9 cellular contexts compared by ENCODE assay signal in the genomic region with DNA sequence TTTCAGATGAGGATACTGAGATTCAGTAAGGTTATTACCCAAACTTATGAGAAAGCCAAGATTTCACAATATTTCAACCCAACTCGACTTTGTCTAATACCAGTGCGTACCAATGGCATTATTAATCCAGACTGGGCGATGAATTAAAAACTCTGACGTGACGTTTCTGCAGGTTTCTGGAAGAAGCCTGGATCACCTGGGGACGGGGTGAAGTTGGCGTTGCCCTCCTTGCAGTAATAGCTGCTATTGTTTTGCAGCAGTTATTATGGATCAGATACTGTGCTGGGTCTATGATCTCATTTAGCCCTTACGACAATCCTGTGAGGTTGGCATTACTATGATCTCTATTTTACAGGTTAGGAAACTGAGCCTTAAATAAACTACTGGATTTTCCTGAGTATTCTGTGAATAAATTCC. TPM values are rescaled to one million over a fixed set of nuclear protein-coding genes. Genes with fewer than 3 reads are reported as not detected.
DNase-seq lines count a peak whose midpoint lies in the region; ATAC-seq and TF ChIP-seq lines count a peak whose summit lies in the region.
"Had no signal": no experiment of that assay in that cellular context is flagged by ENCODE, and none has a peak within 500 bp of the region (broad histone marks: within the 10 kb centered on the region; RNA-seq: fewer than 3 reads in every experiment).

No MANE protein-coding gene starts in this region.

- H3K27ac ChIP-seq in HCT116 (ENCODE audit: low read depth, low read length) (peak overlapping the region; percentile 96), osteoblast (ENCODE audit: low read depth, low read length) (peak overlapping the region; percentile 95)

- TSS peak; percentile 88 for BruUV-seq in HCT116 (replicated peaks; lab: Mats Ljungman, UMichigan)

- H3K27me3 ChIP-seq in HCT116 (ENCODE audit: insufficient read depth, low read length) (no peaks in the 10 kb centered on the region), osteoblast (ENCODE audit: insufficient read depth, low read length) (no peaks in the 10 kb centered on the region)

- POLR2A ChIA-PET in HCT116 (lab: Charles Lee) = no interaction called here

- H4K20me1 ChIP-seq in HCT116 (ENCODE audit: insufficient read depth) (peaks cover 6% of the 10 kb centered on the region; the same call in 1 of the 2 replicates), osteoblast (ENCODE audit: insufficient read depth, low read length) (peaks cover 20% of the 10 kb centered on the region)

- H3K9ac ChIP-seq in HCT116 (ENCODE audit: low read length) = peak overlapping the region; percentile 84

- TF ChIP-seq CTCF in HCT116 (IDR thresholded peaks at IDR 0.05 in 2 of 3, conservative IDR thresholded peaks at IDR 0.05 in 1 of 3; ENCODE audit: borderline replicate concordance in 1 of 3, insufficient read depth in 1 of 3, low read depth in 2 of 3, low read length in 2 of 3) = no peak
- no peak for TF ChIP-seq CTCF in fibroblast of the aortic adventitia (IDR thresholded peaks at IDR 0.05; ENCODE audit: insufficient read depth, low read length)
- TF ChIP-seq CTCF in osteoblast (IDR thresholded peaks at IDR 0.05; ENCODE audit: extremely low read depth, low read depth, low read length) = no peak

- H3K9me3 ChIP-seq in HCT116 (ENCODE audit: control insufficient read depth in 1 of 2, insufficient read depth in 1 of 2, low read depth in 1 of 2, low read length in 2 of 2) = no peaks in the 10 kb centered on the region
- no peaks in the 10 kb centered on the region for H3K9me3 ChIP-seq in osteoblast (ENCODE audit: low read depth, low read length)

- peak overlapping the region; percentile 86 for H3K4me2 ChIP-seq in HCT116 (ENCODE audit: low read length)
- H3K4me2 ChIP-seq in osteoblast (ENCODE audit: insufficient read depth, low read length) = peak overlapping the region; percentile 98

- ATAC-seq in HCT116 = peak; percentile 43
- peak; percentile 51 for ATAC-seq in SK-N-SH treated with all-trans-retinoic acid at 6 μM for 48 hours
- ATAC-seq in HG03196 (IDR thresholded peaks at IDR 0.05; ENCODE audit: unreplicated experiment) = no peak
- no peak for ATAC-seq in GM21717 (IDR thresholded peaks at IDR 0.05; ENCODE audit: unreplicated experiment)

- intact Hi-C loops in HCT116 (cut with micrococcal nuclease) = no loop called here

- H3K4me1 ChIP-seq in HCT116 (ENCODE audit: control insufficient read depth in 1 of 2, insufficient read depth in 2 of 2, low read length in 2 of 2) = peaks cover 8 to 19% of the 10 kb centered on the region in 2 experiments; a peak in 3 of 4 replicates
- H3K4me1 ChIP-seq in osteoblast (ENCODE audit: insufficient read depth, low read length) = peaks cover 28% of the 10 kb centered on the region

- no peak for TF ChIP-seq RAD21 in HCT116 (IDR thresholded peaks at IDR 0.05; ENCODE audit: low read depth)

- H2AFZ ChIP-seq in HCT116 (ENCODE audit: low read depth, low read length, poor library complexity, severe bottlenecking) = peak overlapping the region; percentile 69
- peak overlapping the region; percentile 99 for H2AFZ ChIP-seq in osteoblast (ENCODE audit: low read length)

- RAD21 ChIA-PET in HCT116 (lab: Charles Lee; ENCODE audit: low non-redundant PET in 1 of 2, low total read pairs in 2 of 2, uncharacterized antibody in 2 of 2, unreplicated experiment in 2 of 2) = no interaction called here

- peak; percentile 51 for DNase-seq in ELR (ENCODE audit: low read depth)
- no peak for DNase-seq in HCT116 (ENCODE audit: low read depth, low spot score)
- DNase-seq in fibroblast of the aortic adventitia (ENCODE audit: low read depth) = no peak
- DNase-seq in osteoblast (ENCODE audit: insufficient read length, low spot score, missing footprints) = peak; percentile 62
- DNase-seq in NK-92 (lab: John Stamatoyannopoulos, UW; ENCODE audit: unreplicated experiment) = no peak

- peaks cover 3 to 7% of the 10 kb centered on the region in 2 experiments; a peak in 3 of 4 replicates for H3K36me3 ChIP-seq in HCT116 (ENCODE audit: control insufficient read depth in 1 of 2, insufficient read depth in 2 of 2, low read length in 2 of 2)
- no peaks in the 10 kb centered on the region for H3K36me3 ChIP-seq in osteoblast (ENCODE audit: insufficient read depth, low read length)

- H3K79me2 ChIP-seq in HCT116 (ENCODE audit: insufficient read depth, low read length) (peaks cover 36% of the 10 kb centered on the region), osteoblast (ENCODE audit: insufficient read depth, low read length) (peaks cover 38% of the 10 kb centered on the region)

- no peak for TF ChIP-seq POLR2A in HCT116 (IDR thresholded peaks at IDR 0.05; ENCODE audit: borderline replicate concordance, extremely low read depth, insufficient read depth, insufficient read length)

- CTCF ChIA-PET in HCT116 (lab: Charles Lee) = no interaction called here

- no peaks in the 10 kb centered on the region for H3K9me2 ChIP-seq in HCT116 (ENCODE audit: insufficient read depth)

- H3K4me3 ChIP-seq in HCT116 (replicated peaks in 1 of 2; ENCODE audit: low read depth in 1 of 2, low read length in 2 of 2) (peak overlapping the region; percentile 55 to 64), fibroblast of the aortic adventitia (ENCODE audit: low read depth, low read length) (peak overlapping the region; percentile 96), osteoblast (ENCODE audit: insufficient read depth, low read length) (peak overlapping the region; percentile 98)

TF ChIP-seq in HCT116, 20 proteins besides CTCF, POLR2A, EP300 and RAD21:
- no peak for TF ChIP-seq CEBPB (IDR thresholded peaks at IDR 0.05; ENCODE audit: low read depth)
- TF ChIP-seq ZNF274 (IDR thresholded peaks at IDR 0.05; ENCODE audit: low read depth, low read length) = no peak
- peak; percentile 20; the same call in 1 of the 2 replicates for TF ChIP-seq SP1 (IDR thresholded peaks at IDR 0.05; ENCODE audit: low read depth)
- no peak for TF ChIP-seq FOSL1 (IDR thresholded peaks at IDR 0.05; ENCODE audit: low read depth)
- no peak for TF ChIP-seq CBX3 (IDR thresholded peaks at IDR 0.05; ENCODE audit: low read depth)
- 0 out of 2 replicates have a peak, but pooled peaks have one; percentile 9 for TF ChIP-seq SIN3A (IDR thresholded peaks at IDR 0.05; ENCODE audit: low read depth)
- TF ChIP-seq, protein P1, sequence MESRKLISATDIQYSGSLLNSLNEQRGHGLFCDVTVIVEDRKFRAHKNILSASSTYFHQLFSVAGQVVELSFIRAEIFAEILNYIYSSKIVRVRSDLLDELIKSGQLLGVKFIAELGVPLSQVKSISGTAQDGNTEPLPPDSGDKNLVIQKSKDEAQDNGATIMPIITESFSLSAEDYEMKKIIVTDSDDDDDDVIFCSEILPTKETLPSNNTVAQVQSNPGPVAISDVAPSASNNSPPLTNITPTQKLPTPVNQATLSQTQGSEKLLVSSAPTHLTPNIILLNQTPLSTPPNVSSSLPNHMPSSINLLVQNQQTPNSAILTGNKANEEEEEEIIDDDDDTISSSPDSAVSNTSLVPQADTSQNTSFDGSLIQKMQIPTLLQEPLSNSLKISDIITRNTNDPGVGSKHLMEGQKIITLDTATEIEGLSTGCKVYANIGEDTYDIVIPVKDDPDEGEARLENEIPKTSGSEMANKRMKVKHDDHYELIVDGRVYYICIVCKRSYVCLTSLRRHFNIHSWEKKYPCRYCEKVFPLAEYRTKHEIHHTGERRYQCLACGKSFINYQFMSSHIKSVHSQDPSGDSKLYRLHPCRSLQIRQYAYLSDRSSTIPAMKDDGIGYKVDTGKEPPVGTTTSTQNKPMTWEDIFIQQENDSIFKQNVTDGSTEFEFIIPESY (IDR thresholded peaks at IDR 0.05; ENCODE audit: extremely low read depth, insufficient replicate concordance, low read length) = no peak

TF ChIP-seq in SK-N-SH treated with all-trans-retinoic acid at 6 μM for 48 hours, 23 proteins besides CTCF, POLR2A, EP300 and RAD21 (continues in another document):
- TF ChIP-seq ZNF8 (CRISPR knock-in tag; IDR thresholded peaks at IDR 0.05) (no peak), ZFP3 (CRISPR knock-in tag; IDR thresholded peaks at IDR 0.05) (no peak), ZC3H10 (CRISPR knock-in tag; IDR thresholded peaks at IDR 0.05) (no peak), SNAI2 (CRISPR knock-in tag; IDR thresholded peaks at IDR 0.05) (no peak), PPARA (CRISPR knock-in tag; IDR thresholded peaks at IDR 0.05; ENCODE audit: borderline replicate concordance) (no peak)
- TF ChIP-seq, protein P2, sequence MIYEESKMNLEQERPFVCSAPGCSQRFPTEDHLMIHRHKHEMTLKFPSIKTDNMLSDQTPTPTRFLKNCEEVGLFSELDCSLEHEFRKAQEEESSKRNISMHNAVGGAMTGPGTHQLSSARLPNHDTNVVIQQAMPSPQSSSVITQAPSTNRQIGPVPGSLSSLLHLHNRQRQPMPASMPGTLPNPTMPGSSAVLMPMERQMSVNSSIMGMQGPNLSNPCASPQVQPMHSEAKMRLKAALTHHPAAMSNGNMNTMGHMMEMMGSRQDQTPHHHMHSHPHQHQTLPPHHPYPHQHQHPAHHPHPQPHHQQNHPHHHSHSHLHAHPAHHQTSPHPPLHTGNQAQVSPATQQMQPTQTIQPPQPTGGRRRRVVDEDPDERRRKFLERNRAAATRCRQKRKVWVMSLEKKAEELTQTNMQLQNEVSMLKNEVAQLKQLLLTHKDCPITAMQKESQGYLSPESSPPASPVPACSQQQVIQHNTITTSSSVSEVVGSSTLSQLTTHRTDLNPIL (CRISPR knock-in tag; IDR thresholded peaks at IDR 0.05; ENCODE audit: low read depth) = 0 out of 2 replicates have a peak, but pooled peaks have one; percentile 11

RNA-seq across cellular contexts. Expression of gene CDC5L, which starts 0.6 kb away (rescaled TPM):
- total RNA-seq in HCT116 (2021; ENCODE audit: unreplicated experiment) (24.6 TPM), fibroblast of the aortic adventitia (ENCODE audit: low replicate concordance) (27.2 and 29.0 TPM in 2 replicates), osteoblast (21.8 and 22.8 TPM in 2 replicates)
- polyA plus RNA-seq in HCT116 (2012) = 7.6 and 11.4 TPM in 2 replicates

RNA-seq across cellular contexts. Expression of gene SPATS1, which starts 44.5 kb away (rescaled TPM):
- not detected for total RNA-seq in HCT116 (2021; ENCODE audit: unreplicated experiment)
- not detected in 2 replicates for polyA plus RNA-seq in HCT116 (2012)
- not detected in 2 replicates for total RNA-seq in fibroblast of the aortic adventitia (ENCODE audit: low replicate concordance)
- not detected in 2 replicates for total RNA-seq in osteoblast
- total RNA-seq: subcutaneous adipose tissue had no signal

Comparison
In these comparisons a context has a peak if more than half of its experiments do, and no peak if none do; other contexts are left out.
1. DNase-seq: peak in ELR (single experiment) and osteoblast (single experiment); none in HCT116 (single experiment), fibroblast of the aortic adventitia (single experiment) and NK-92 (single experiment).
2. ATAC-seq: peak in HCT116 (single experiment) and SK-N-SH treated with all-trans-retinoic acid at 6 μM for 48 hours (single experiment); none in HG03196 (single experiment) and GM21717 (single experiment).
3. Peak in every context shown above with its lines, with median percentiles within 50 percentile points of each other: H3K4me3 ChIP-seq.